Comparison of ENCODE assay signal across 9 cellular contexts in genomic region chr10:110641256-110641655, GRCh38. TPM values are rescaled to one million over a fixed set of nuclear protein-coding genes. Genes with fewer than 3 reads are reported as not detected.
DNase-seq lines count a peak whose midpoint lies in the region; ATAC-seq and TF ChIP-seq lines count a peak whose summit lies in the region.
"Had no signal": no experiment of that assay in that cellular context is flagged by ENCODE, and none has a peak within 500 bp of the region (broad histone marks: within the 10 kb centered on the region; RNA-seq: fewer than 3 reads in every experiment).

No MANE protein-coding gene starts in this region.

- no peak overlapping the region for H2AFZ ChIP-seq in SK-N-SH (ENCODE audit: low read depth)

- H3K9me2 ChIP-seq in SK-N-SH, result no peaks in the 10 kb centered on the region

- H3F3A ChIP-seq in SK-N-SH (replicated peaks; ENCODE audit: insufficient read depth), result peaks cover 9% of the 10 kb centered on the region

- H3K27ac ChIP-seq in SK-N-SH (ENCODE audit: low read depth in 2 of 2, low read length in 1 of 2) (no peak overlapping the region; a peak in 1 of 4 replicates), gastroesophageal sphincter (peak overlapping the region in 3 of 4 donors; percentile 21 to 59 (median 53))
- H3K27ac ChIP-seq: adrenal gland had no signal

- peaks cover 72% of the 10 kb centered on the region for H3K27me3 ChIP-seq in HAP-1 (ENCODE audit: low read depth)
- no peaks in the 10 kb centered on the region for H3K27me3 ChIP-seq in SK-N-SH (ENCODE audit: insufficient read depth)
- peaks cover 45% of the 10 kb centered on the region for H3K27me3 ChIP-seq in gastroesophageal sphincter

- 37% methylated on average over 5 of the region's 5 CpGs for WGBS in SK-N-SH (ENCODE audit: low lambda C conversion rate)
- WGBS in gastroesophageal sphincter (ENCODE audit: low coverage in 1 of 2), 2 donors, result 15 to 26% methylated on average over 5 of the region's 5 CpGs

- POLR2A ChIA-PET in SK-N-SH (lab: Yijun Ruan, JAX), result no interaction called here

- no peak for TF ChIP-seq POLR2A in gastroesophageal sphincter (IDR thresholded peaks at IDR 0.05)

- no peaks in the 10 kb centered on the region for H3K79me2 ChIP-seq in SK-N-SH (ENCODE audit: insufficient read depth)

- H3K4me3 ChIP-seq in HAP-1, result no peak overlapping the region
- no peak overlapping the region for H3K4me3 ChIP-seq in SK-N-SH (ENCODE audit: low read depth in 2 of 2, low read length in 1 of 2)
- H3K4me3 ChIP-seq in gastroesophageal sphincter, result no peak overlapping the region
- H3K4me3 ChIP-seq: adrenal gland had no signal

- TF ChIP-seq EP300 in SK-N-SH (IDR thresholded peaks at IDR 0.05; ENCODE audit: borderline replicate concordance in 1 of 2, low read depth in 1 of 2, low read length in 1 of 2), result peak in 1 of 2 experiments; percentile 44; a peak in 2 of 4 replicates
- no peak for TF ChIP-seq EP300 in gastroesophageal sphincter (IDR thresholded peaks at IDR 0.05)

- H3K4me1 ChIP-seq in HAP-1 (peaks cover 16% of the 10 kb centered on the region), SK-N-SH (ENCODE audit: control insufficient read depth in 1 of 2, insufficient read depth in 2 of 2, low read depth in 1 of 2, low read length in 1 of 2) (peaks cover 8 to 33% of the 10 kb centered on the region in 2 experiments; a peak in 3 of 4 replicates), gastroesophageal sphincter (peaks cover 0 to 35% (median 13%) of the 10 kb centered on the region in 3 donors)

- no peaks in the 10 kb centered on the region for H4K20me1 ChIP-seq in SK-N-SH (ENCODE audit: insufficient read depth)

- no peaks in the 10 kb centered on the region for H3K36me3 ChIP-seq in HAP-1 (replicated peaks)
- H3K36me3 ChIP-seq in SK-N-SH (replicated peaks in 1 of 2; ENCODE audit: control insufficient read depth in 1 of 2, insufficient read depth in 2 of 2, low read length in 1 of 2), result no peaks in the 10 kb centered on the region
- no peaks in the 10 kb centered on the region for H3K36me3 ChIP-seq in gastroesophageal sphincter
- H3K36me3 ChIP-seq: adrenal gland had no signal

- in situ Hi-C loops in HAP-1 (cut with MboI; ENCODE audit: low sequenced_read_pairs), result no loop called here

- DNase-seq in COLO829 (ENCODE audit: low spot score) (peak; percentile 64), HAP-1 (ENCODE audit: low spot score in 2 of 2) (peak; percentile 23 to 56), SK-N-SH (peak; percentile 62), hepatic stellate cell (ENCODE audit: low spot score) (no peak)
- DNase-seq in stimulated activated CD4-positive, alpha-beta T cell treated with anti-CD3 and anti-CD28 coated beads, Interleukin-4, amount 100 ng/mL, for 1 hour, result peak; percentile 54

- TF ChIP-seq RAD21 in SK-N-SH (IDR thresholded peaks at IDR 0.05; ENCODE audit: low read length), result no peak

- H3K4me2 ChIP-seq in SK-N-SH, result no peak overlapping the region

- H3K9me3 ChIP-seq in HAP-1, result no peaks in the 10 kb centered on the region
- no peaks in the 10 kb centered on the region for H3K9me3 ChIP-seq in SK-N-SH
- no peaks in the 10 kb centered on the region for H3K9me3 ChIP-seq in gastroesophageal sphincter
- H3K9me3 ChIP-seq: adrenal gland had no signal

- no peak for TF ChIP-seq CTCF in SK-N-SH (IDR thresholded peaks at IDR 0.05)
- TF ChIP-seq CTCF in gastroesophageal sphincter (IDR thresholded peaks at IDR 0.05), result no peak

- H3K9ac ChIP-seq in SK-N-SH, result no peak overlapping the region

- ATAC-seq in gastroesophageal sphincter, result no peak
- no peak for ATAC-seq in GM18520 (IDR thresholded peaks at IDR 0.05; ENCODE audit: unreplicated experiment)
- no peak for ATAC-seq in HG03095 (IDR thresholded peaks at IDR 0.05; ENCODE audit: unreplicated experiment)

- CTCF ChIA-PET in SK-N-SH (lab: Yijun Ruan, JAX), result interaction anchor here (0.5 to 2.1 kb wide), 7 partner anchors 13 to 436 kb away, joined by 3 to 16 read pairs (median 4); partner anchors contain the start of gene ADRA2A

TF ChIP-seq in SK-N-SH, 30 proteins besides CTCF, POLR2A, EP300 and RAD21:
- TF ChIP-seq PBX3 (IDR thresholded peaks at IDR 0.05) (peak; percentile 65; the same call in 1 of the 2 replicates), USF1 (IDR thresholded peaks at IDR 0.05; ENCODE audit: borderline replicate concordance, low read depth) (0 out of 2 replicates have a peak, but pooled peaks have one; percentile 39), TCF12 (IDR thresholded peaks at IDR 0.05) (peak; percentile 60; the same call in 1 of the 2 replicates), CHD2 (IDR thresholded peaks at IDR 0.05; ENCODE audit: low read length, partially characterized antibody) (peak; percentile 72), POLR2AphosphoS5 (IDR thresholded peaks at IDR 0.05; ENCODE audit: low read depth, low read length) (no peak)

RNA-seq across cellular contexts. Expression of gene RBM20, which starts 2.9 kb away (rescaled TPM):
- polyA plus RNA-seq in SK-N-SH (2012; rRNA removed), result 0.64 and 0.67 TPM in 2 replicates
- 0.71 and 0.88 TPM in 2 replicates for polyA plus RNA-seq in SK-N-SH (2012; cell fraction: cytosol; rRNA removed)
- polyA plus RNA-seq in SK-N-SH (2012; cell fraction: nucleus; rRNA removed), result 3.3 and 7.6 TPM in 2 replicates
- total RNA-seq in gastroesophageal sphincter, result 1 to 10 TPM in 3 of 4 donors, under 1 TPM in 1; 0.62 to 7.4 (median 3.9) TPM

Comparison
In these comparisons a context has a peak if more than half of its experiments do, and no peak if none do; other contexts are left out.
1. H3K27ac ChIP-seq: peak in gastroesophageal sphincter (3 of 4); none in SK-N-SH (0 of 2).